Comparison of ENCODE assay signal across 8 cellular contexts in the genomic region with DNA sequence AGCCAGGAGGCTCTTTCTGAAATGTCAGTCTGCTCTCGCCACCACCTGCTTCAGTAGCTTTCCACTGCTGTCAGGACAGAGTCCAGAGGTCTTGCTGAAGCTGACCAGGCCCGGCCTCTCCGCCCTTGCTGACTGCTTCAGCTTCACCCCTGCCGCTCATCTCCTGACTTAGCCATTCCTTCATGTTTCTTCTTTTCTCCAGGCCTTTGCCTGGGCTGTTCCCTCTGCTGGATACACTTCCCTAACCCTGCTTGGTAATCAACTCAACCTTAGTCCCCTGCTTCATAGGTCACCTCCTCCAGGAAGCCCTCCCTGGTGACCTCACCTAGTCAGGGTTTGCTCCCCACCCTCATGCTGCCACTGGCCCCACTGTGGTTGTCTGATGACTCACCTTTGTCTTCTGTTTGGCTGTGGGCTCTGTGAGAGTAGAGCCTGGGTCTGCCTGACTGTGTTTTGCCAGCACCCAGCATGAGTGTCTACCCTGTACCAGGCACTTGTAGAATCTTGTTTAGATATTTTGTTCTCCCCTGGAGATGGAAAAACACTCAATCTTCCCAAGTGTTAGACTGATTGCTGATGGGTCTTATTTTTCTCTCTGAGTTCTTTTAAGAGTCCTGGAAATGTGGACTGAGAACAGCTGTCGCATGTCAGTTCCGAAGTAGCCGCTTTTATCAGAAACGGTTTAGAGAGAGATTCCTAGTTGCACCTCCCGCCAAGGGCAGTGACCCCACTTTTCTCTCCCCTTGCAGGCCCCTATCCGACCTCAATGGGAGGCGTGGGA.
DNase-seq lines count a peak whose midpoint lies in the region; ATAC-seq, FAIRE-seq and TF ChIP-seq lines count a peak whose summit lies in the region.

No MANE protein-coding gene starts in this region.

- H3K36me3 ChIP-seq in esophagus muscularis mucosa (peaks cover 0 to 7% (median 0%) of the 10 kb centered on the region in 4 donors), sigmoid colon (no peaks in the 10 kb centered on the region)

- CTCF ChIA-PET in activated CD8-positive, alpha-beta T cell treated with anti-CD3 and anti-CD28 coated beads, Interleukin-2, amount 10 ng/mL, durations not matched to agents 7 days and 5 days (lab: Charles Lee) = no interaction called here

- H3K27me3 Mint-ChIP-seq in activated CD8-positive, alpha-beta T cell treated with anti-CD3 and anti-CD28 coated beads, Interleukin-2, amount 10 ng/mL, durations not matched to agents 7 days and 5 days (ENCODE audit: low read depth) = no peaks in the 10 kb centered on the region

- peaks cover 41% of the 10 kb centered on the region for H3K4me1 Mint-ChIP-seq in activated CD8-positive, alpha-beta T cell treated with anti-CD3 and anti-CD28 coated beads, Interleukin-2, amount 10 ng/mL, durations not matched to agents 7 days and 5 days (ENCODE audit: low read depth)

- peak overlapping the region; percentile 60 to 72 (median 66) for H3K27ac ChIP-seq in esophagus muscularis mucosa (replicated peaks in 1 of 4)
- peak overlapping the region; percentile 55 to 79 (median 68) for H3K27ac ChIP-seq in sigmoid colon

- H3K27me3 ChIP-seq in esophagus muscularis mucosa (no peaks in the 10 kb centered on the region), sigmoid colon (no peaks in the 10 kb centered on the region)

- FAIRE-seq in D721Med (lab: Jason Lieb, UNC) = no peak

- H3K9me3 Mint-ChIP-seq in activated CD8-positive, alpha-beta T cell treated with anti-CD3 and anti-CD28 coated beads, Interleukin-2, amount 10 ng/mL, durations not matched to agents 7 days and 5 days (ENCODE audit: insufficient read depth) = no peaks in the 10 kb centered on the region

- TF ChIP-seq CTCF in esophagus muscularis mucosa (IDR thresholded peaks at IDR 0.05) (no peak), sigmoid colon (IDR thresholded peaks at IDR 0.05) (no peak), D721Med (IDR thresholded peaks at IDR 0.05; ENCODE audit: insufficient read depth, missing control alignments) (no peak)

- POLR2A ChIA-PET in activated CD8-positive, alpha-beta T cell treated with anti-CD3 and anti-CD28 coated beads, Interleukin-2, amount 10 ng/mL, durations not matched to agents 7 days and 5 days (lab: Charles Lee) = interaction anchor here (0.8 kb wide), 1 partner anchor 35 kb away, joined by 3 read pairs; no protein-coding TSS in a partner anchor

- TF ChIP-seq EP300 in esophagus muscularis mucosa (IDR thresholded peaks at IDR 0.05) (no peak), sigmoid colon (IDR thresholded peaks at IDR 0.05) (no peak)

- H3K9me3 ChIP-seq in esophagus muscularis mucosa (no peaks in the 10 kb centered on the region), sigmoid colon (no peaks in the 10 kb centered on the region)

- DNase-seq in H4 (ENCODE audit: low spot score) (peak; percentile 41), esophagus muscularis mucosa (ENCODE audit: extremely low spot score) (no peak), sigmoid colon (no peak), D721Med (ENCODE audit: insufficient read length, low spot score) (no peak), anterior cingulate cortex (lab: John Stamatoyannopoulos, UW) (no peak)
- peak; percentile 58 for DNase-seq in activated CD8-positive, alpha-beta T cell treated with anti-CD3 and anti-CD28 coated beads, Interleukin-2, amount 10 ng/mL, durations not matched to agents 7 days and 5 days

- H3K4me3 Mint-ChIP-seq in activated CD8-positive, alpha-beta T cell treated with anti-CD3 and anti-CD28 coated beads, Interleukin-2, amount 10 ng/mL, durations not matched to agents 7 days and 5 days = no peak overlapping the region

- H3K27ac Mint-ChIP-seq in activated CD8-positive, alpha-beta T cell treated with anti-CD3 and anti-CD28 coated beads, Interleukin-2, amount 10 ng/mL, durations not matched to agents 7 days and 5 days = no peak overlapping the region

- TF ChIP-seq POLR2A in esophagus muscularis mucosa (IDR thresholded peaks at IDR 0.05; ENCODE audit: low read depth) (no peak), sigmoid colon (IDR thresholded peaks at IDR 0.05) (no peak)

- H3K4me1 ChIP-seq in esophagus muscularis mucosa (peaks cover 45 to 66% (median 51%) of the 10 kb centered on the region in 4 donors), sigmoid colon (peaks cover 0 to 56% (median 50%) of the 10 kb centered on the region in 4 donors)

- intact Hi-C loops in esophagus muscularis mucosa (cut with DNase I) = no loop called here
- intact Hi-C loops in sigmoid colon (cut with DNase I) = no loop called here

- H3K36me3 Mint-ChIP-seq in activated CD8-positive, alpha-beta T cell treated with anti-CD3 and anti-CD28 coated beads, Interleukin-2, amount 10 ng/mL, durations not matched to agents 7 days and 5 days (ENCODE audit: low read depth) = peaks cover 2% of the 10 kb centered on the region

- H3K4me3 ChIP-seq in esophagus muscularis mucosa (no peak overlapping the region), sigmoid colon (no peak overlapping the region)

- peak; percentile 89 for ATAC-seq in activated CD8-positive, alpha-beta T cell treated with anti-CD3 and anti-CD28 coated beads, Interleukin-2, amount 10 ng/mL, durations not matched to agents 7 days and 5 days
- ATAC-seq in GM18873 (IDR thresholded peaks at IDR 0.05; ENCODE audit: low FRiP score, unreplicated experiment) = no peak
- no peak for ATAC-seq in GM19328 (IDR thresholded peaks at IDR 0.05; ENCODE audit: unreplicated experiment)

- 62% methylated on average over 11 of the region's 11 CpGs for WGBS in esophagus muscularis mucosa
- WGBS in sigmoid colon, 2 donors = 81 to 86% methylated on average over 11 of the region's 11 CpGs

Comparison
In these comparisons a context has a peak if more than half of its experiments do, and no peak if none do; other contexts are left out.
1. DNase-seq: peak in H4 (single experiment) and activated CD8-positive, alpha-beta T cell treated with anti-CD3 and anti-CD28 coated beads, Interleukin-2, amount 10 ng/mL, durations not matched to agents 7 days and 5 days (single experiment); none in esophagus muscularis mucosa (single experiment), sigmoid colon (single experiment), D721Med (single experiment) and anterior cingulate cortex (0 of 58).